ENCODE assay signal across 26 cellular contexts in the genomic region with DNA sequence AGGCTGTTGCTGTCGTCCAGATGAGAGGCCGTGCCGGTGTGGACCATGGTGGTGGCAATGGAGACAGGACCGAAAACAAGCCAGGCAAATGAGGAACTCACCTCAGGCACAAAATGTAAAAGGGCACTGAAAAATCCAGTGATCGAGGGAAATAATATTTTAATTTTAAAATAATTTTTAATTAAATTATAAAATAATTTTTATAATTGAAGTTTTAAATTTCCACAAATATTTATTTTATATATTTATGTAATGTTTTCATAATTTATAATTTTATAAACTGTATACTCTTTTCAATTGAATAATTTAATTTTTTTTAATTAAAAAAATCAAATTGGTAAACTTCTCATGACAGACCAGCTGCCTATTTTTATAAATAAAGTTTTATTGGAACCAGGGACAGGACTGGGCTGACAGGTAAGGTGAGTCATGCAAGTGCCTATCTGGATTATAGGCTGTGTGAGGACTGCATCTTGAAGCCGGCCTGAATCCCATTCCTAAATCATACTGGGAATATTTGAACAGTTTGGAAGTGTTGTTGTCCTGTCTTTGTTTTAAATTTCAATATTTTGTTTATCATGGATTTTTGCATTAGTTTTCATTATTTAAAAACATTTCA. TPM values are rescaled to one million over a fixed set of nuclear protein-coding genes. Genes with fewer than 3 reads are reported as not detected.
"Had no signal": no experiment of that assay in that cellular context is flagged by ENCODE, and none has a peak within 500 bp of the region (broad histone marks: within the 10 kb centered on the region; RNA-seq: fewer than 3 reads in every experiment).

No MANE protein-coding gene starts in this region.

- H3K27ac ChIP-seq: dorsolateral prefrontal cortex, gastroesophageal sphincter, heart left ventricle, ovary, stomach, vagina had no signal

- H3K4me3 Mint-ChIP-seq: activated CD4-positive, alpha-beta T cell treated with anti-CD3 and anti-CD28 coated beads, Interleukin-2, amount 10 ng/mL, durations not matched to agents 7 days and 5 days; activated CD8-positive, alpha-beta T cell treated with anti-CD3 and anti-CD28 coated beads, Interleukin-2, amount 10 ng/mL, durations not matched to agents 7 days and 5 days; activated naive CD4-positive, alpha-beta T cell treated with anti-CD3 and anti-CD28 coated beads, Interleukin-2, amount 10 ng/mL, durations not matched to agents 7 days and 5 days; activated naive CD8-positive, alpha-beta T cell treated with anti-CD3 and anti-CD28 coated beads, Interleukin-2, amount 50 U/mL, for 24 hours; activated T-cell treated with anti-CD3 and anti-CD28 coated beads, Interleukin-2, amount 50 U/mL, for 4 hours; brain; immature natural killer cell; naive B cell; neural crest cell had no signal

- H3K4me1 Mint-ChIP-seq: activated CD4-positive, alpha-beta T cell treated with anti-CD3 and anti-CD28 coated beads, Interleukin-2, amount 10 ng/mL, durations not matched to agents 7 days and 5 days; activated naive CD4-positive, alpha-beta T cell treated with anti-CD3 and anti-CD28 coated beads, Interleukin-2, amount 10 ng/mL, durations not matched to agents 7 days and 5 days; activated naive CD8-positive, alpha-beta T cell treated with anti-CD3 and anti-CD28 coated beads, Interleukin-2, amount 50 U/mL, for 24 hours; brain; immature natural killer cell; naive B cell had no signal

- H3K27me3 Mint-ChIP-seq: activated naive CD4-positive, alpha-beta T cell treated with anti-CD3 and anti-CD28 coated beads, Interleukin-2, amount 10 ng/mL, durations not matched to agents 7 days and 5 days; activated naive CD8-positive, alpha-beta T cell treated with anti-CD3 and anti-CD28 coated beads, Interleukin-2, amount 50 U/mL, for 24 hours; naive B cell had no signal

- H3K9me3 Mint-ChIP-seq: activated CD4-positive, alpha-beta T cell treated with anti-CD3 and anti-CD28 coated beads, Interleukin-2, amount 10 ng/mL, durations not matched to agents 7 days and 5 days; activated naive CD4-positive, alpha-beta T cell treated with anti-CD3 and anti-CD28 coated beads, Interleukin-2, amount 10 ng/mL, durations not matched to agents 7 days and 5 days; activated naive CD8-positive, alpha-beta T cell treated with anti-CD3 and anti-CD28 coated beads, Interleukin-2, amount 50 U/mL, for 24 hours; activated T-cell treated with anti-CD3 and anti-CD28 coated beads, Interleukin-2, amount 50 U/mL, for 4 hours; brain; immature natural killer cell; naive B cell had no signal

- H3K36me3 Mint-ChIP-seq: activated naive CD4-positive, alpha-beta T cell treated with anti-CD3 and anti-CD28 coated beads, Interleukin-2, amount 10 ng/mL, durations not matched to agents 7 days and 5 days; immature natural killer cell had no signal

- H3K4me2 ChIP-seq: smooth muscle cell had no signal

- H3K27me3 ChIP-seq: gastroesophageal sphincter, heart left ventricle, ovary, stomach, vagina had no signal

- H3K9me3 ChIP-seq: gastroesophageal sphincter, mucosa of descending colon, ovary, stomach, vagina had no signal

- H3K4me3 ChIP-seq: dorsolateral prefrontal cortex, gastroesophageal sphincter, heart left ventricle, mucosa of descending colon, ovary, smooth muscle cell, stomach, vagina had no signal

- ATAC-seq: activated CD8-positive, alpha-beta T cell treated with anti-CD3 and anti-CD28 coated beads, Interleukin-2, amount 10 ng/mL, durations not matched to agents 7 days and 5 days; activated naive CD8-positive, alpha-beta T cell treated with anti-CD3 and anti-CD28 coated beads, Interleukin-2, amount 50 U/mL, for 24 hours; activated T-cell treated with anti-CD3 and anti-CD28 coated beads, Interleukin-2, amount 50 U/mL, for 4 hours; gastroesophageal sphincter; heart left ventricle; left ventricle myocardium superior; mucosa of descending colon had no signal

- H3K36me3 ChIP-seq: gastroesophageal sphincter, heart left ventricle, ovary, stomach, vagina had no signal

- H3K27ac Mint-ChIP-seq: activated CD4-positive, alpha-beta T cell treated with anti-CD3 and anti-CD28 coated beads, Interleukin-2, amount 10 ng/mL, durations not matched to agents 7 days and 5 days; activated CD8-positive, alpha-beta T cell treated with anti-CD3 and anti-CD28 coated beads, Interleukin-2, amount 10 ng/mL, durations not matched to agents 7 days and 5 days; activated naive CD4-positive, alpha-beta T cell treated with anti-CD3 and anti-CD28 coated beads, Interleukin-2, amount 10 ng/mL, durations not matched to agents 7 days and 5 days; activated naive CD8-positive, alpha-beta T cell treated with anti-CD3 and anti-CD28 coated beads, Interleukin-2, amount 50 U/mL, for 24 hours; brain; immature natural killer cell had no signal

- DNase-seq: activated CD4-positive, alpha-beta T cell treated with anti-CD3 and anti-CD28 coated beads, Interleukin-2, amount 10 ng/mL, durations not matched to agents 7 days and 5 days; activated CD8-positive, alpha-beta T cell treated with anti-CD3 and anti-CD28 coated beads, Interleukin-2, amount 10 ng/mL, durations not matched to agents 7 days and 5 days; activated effector memory CD4-positive, alpha-beta T cell treated with Interleukin-2 at 50 U/mL for 16 hours; activated naive CD4-positive, alpha-beta T cell treated with anti-CD3 and anti-CD28 coated beads, Interleukin-2, amount 10 ng/mL, durations not matched to agents 7 days and 5 days; activated naive CD8-positive, alpha-beta T cell treated with anti-CD3 and anti-CD28 coated beads, Interleukin-2, amount 50 U/mL, for 24 hours; activated T-cell treated with anti-CD3 and anti-CD28 coated beads, Interleukin-2, amount 50 U/mL, for 4 hours; anterior cingulate cortex; caudate nucleus; dorsolateral prefrontal cortex; erythroblast; heart left ventricle; immature natural killer cell; left ventricle myocardium superior; mucosa of descending colon; naive B cell; ovary; stimulated activated CD4-positive, alpha-beta T cell treated with anti-CD3 and anti-CD28 coated beads, Interleukin-4, amount 100 ng/mL, for 1 hour; stomach; trophoblast cell had no signal

- H3K4me1 ChIP-seq: gastroesophageal sphincter, heart left ventricle, stomach, vagina had no signal

RNA-seq across cellular contexts. Expression of gene ACSM6, which starts 15.6 kb away (rescaled TPM):
- total RNA-seq: activated CD4-positive, alpha-beta T cell treated with anti-CD3 and anti-CD28 coated beads, Interleukin-2, amount 10 ng/mL, durations not matched to agents 7 days and 5 days; activated CD8-positive, alpha-beta T cell treated with anti-CD3 and anti-CD28 coated beads, Interleukin-2, amount 10 ng/mL, durations not matched to agents 7 days and 5 days; activated T-cell treated with anti-CD3 and anti-CD28 coated beads, Interleukin-2, amount 50 U/mL, for 4 hours; dorsolateral prefrontal cortex; left ventricle myocardium superior; mucosa of descending colon; neural crest cell; pulmonary artery endothelial cell; smooth muscle cell; temporal lobe; vagina had no signal
- polyA plus RNA-seq: heart left ventricle, ovary, smooth muscle cell had no signal
